17 cellular contexts compared by ENCODE assay signal in the genomic region with DNA sequence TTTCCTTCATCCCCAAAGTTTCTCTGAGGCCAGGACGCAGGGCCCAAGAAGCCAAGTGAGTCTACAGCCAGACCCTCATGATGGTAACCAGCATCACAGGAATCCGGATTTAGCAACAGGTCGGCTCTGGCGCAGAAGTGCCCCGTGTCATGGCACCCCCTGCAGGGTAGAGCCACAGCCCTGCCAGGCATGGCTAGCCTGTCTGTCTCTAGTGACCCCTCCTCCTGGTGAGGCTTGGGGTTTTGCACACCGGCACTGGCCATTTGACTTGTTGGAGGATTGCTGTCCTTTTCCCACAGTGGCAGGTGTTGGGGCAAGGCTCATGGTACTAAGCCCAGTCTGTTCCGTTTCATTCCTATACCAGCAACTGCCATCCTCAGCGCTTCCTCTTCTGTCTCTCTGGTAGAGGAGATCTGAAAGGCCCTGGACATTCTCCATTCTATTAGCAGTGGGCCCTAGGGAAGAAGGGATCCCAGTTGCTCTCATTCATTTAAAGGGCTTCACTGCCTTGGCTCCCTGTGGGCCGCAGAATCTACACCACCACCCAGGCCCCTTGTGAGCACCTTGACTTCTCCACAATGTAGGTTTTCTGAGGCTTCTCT. TPM values are rescaled to one million over a fixed set of nuclear protein-coding genes. Genes with fewer than 3 reads are reported as not detected.
DNase-seq lines count a peak whose midpoint lies in the region; ATAC-seq and TF ChIP-seq lines count a peak whose summit lies in the region.
"Had no signal": no experiment of that assay in that cellular context is flagged by ENCODE, and none has a peak within 500 bp of the region (broad histone marks: within the 10 kb centered on the region; RNA-seq: fewer than 3 reads in every experiment).

No MANE protein-coding gene starts in this region.

- H3K27me3 ChIP-seq in transverse colon, result no peaks in the 10 kb centered on the region
- H3K27me3 ChIP-seq: vagina had no signal

- no peaks in the 10 kb centered on the region for H3K36me3 ChIP-seq in transverse colon
- H3K36me3 ChIP-seq: vagina had no signal

- TF ChIP-seq CTCF in transverse colon (IDR thresholded peaks at IDR 0.05), result no peak

- no peak for DNase-seq in activated naive CD4-positive, alpha-beta T cell treated with anti-CD3 and anti-CD28 coated beads, Interleukin-2, amount 10 ng/mL, durations not matched to agents 7 days and 5 days
- no peak for DNase-seq in activated naive CD4-positive, alpha-beta T cell treated with Interleukin-2 at 50 U/mL for 16 hours
- DNase-seq in T-cell, result no peak
- no peak for DNase-seq in immature natural killer cell
- DNase-seq in posterior vena cava (ENCODE audit: low spot score), result peak; percentile 55
- DNase-seq in NAMALWA (ENCODE audit: low spot score), result no peak
- no peak for DNase-seq in transverse colon
- DNase-seq in NCI-H82 (lab: John Stamatoyannopoulos, UW), result no peak
- DNase-seq: activated CD4-positive, alpha-beta T cell treated with anti-CD3 and anti-CD28 coated beads, Interleukin-2, amount 10 ng/mL, durations not matched to agents 7 days and 5 days; activated CD8-positive, alpha-beta memory T cell treated with anti-CD3 and anti-CD28 coated beads, Interleukin-2, amount 50 U/mL, for 48 hours; activated gamma-delta T cell treated with Interleukin-2 at 50 U/mL for 16 hours; DMS153; mesendoderm; NCI-H1694 treated with DMSO at 0.1 percent for 48 hours had no signal

- H3K4me1 ChIP-seq in transverse colon, result peaks cover 16 to 29% (median 21%) of the 10 kb centered on the region in 4 donors

- H3K4me1 Mint-ChIP-seq in activated naive CD4-positive, alpha-beta T cell treated with anti-CD3 and anti-CD28 coated beads, Interleukin-2, amount 10 ng/mL, durations not matched to agents 7 days and 5 days, result peaks cover 48% of the 10 kb centered on the region
- H3K4me1 Mint-ChIP-seq in T-cell, result peaks cover 28 to 39% (median 38%) of the 10 kb centered on the region in 3 donors
- peaks cover 21 to 29% of the 10 kb centered on the region in 2 donors for H3K4me1 Mint-ChIP-seq in immature natural killer cell

- TF ChIP-seq EP300 in transverse colon (IDR thresholded peaks at IDR 0.05; ENCODE audit: low read depth), result no peak

- CTCF ChIA-PET in activated naive CD4-positive, alpha-beta T cell treated with anti-CD3 and anti-CD28 coated beads, Interleukin-2, amount 10 ng/mL, durations not matched to agents 7 days and 5 days (lab: Charles Lee), result interaction anchor here (4.1 kb wide), 1 partner anchor 10 kb away, joined by 43 read pairs; a partner anchor contains a TSS
- CTCF ChIA-PET in T-cell (lab: Charles Lee), result interaction anchor here in 1 of 2 donors (0.6 kb wide), 1 partner anchor 244 kb away, joined by 11 read pairs; no protein-coding TSS in a partner anchor

- intact Hi-C loops in posterior vena cava (cut with DNase I), result no loop called here
- intact Hi-C loops in transverse colon (cut with DNase I; ENCODE audit: low total_unique reads), result no loop called here

- no peak overlapping the region for H3K4me3 ChIP-seq in transverse colon
- H3K4me3 ChIP-seq: vagina had no signal

- H3K27me3 Mint-ChIP-seq in activated naive CD4-positive, alpha-beta T cell treated with anti-CD3 and anti-CD28 coated beads, Interleukin-2, amount 10 ng/mL, durations not matched to agents 7 days and 5 days, result peaks cover 27% of the 10 kb centered on the region
- H3K27me3 Mint-ChIP-seq in T-cell (no peaks in the 10 kb centered on the region), immature natural killer cell (ENCODE audit: low read depth in 3 of 3) (peaks cover 0 to 14% (median 6%) of the 10 kb centered on the region in 3 donors)
- H3K27me3 Mint-ChIP-seq: activated CD4-positive, alpha-beta T cell treated with anti-CD3 and anti-CD28 coated beads, Interleukin-2, amount 10 ng/mL, durations not matched to agents 7 days and 5 days had no signal

- H3K27ac ChIP-seq in transverse colon, result no peak overlapping the region
- H3K27ac ChIP-seq: vagina had no signal

- 98% methylated on average over 9 of the region's 9 CpGs; no CpG with 5 or more reads in 1 of the 2 donors for WGBS in transverse colon (ENCODE audit: low coverage in 1 of 2), 2 donors

- peaks cover 1% of the 10 kb centered on the region for H3K36me3 Mint-ChIP-seq in activated naive CD4-positive, alpha-beta T cell treated with anti-CD3 and anti-CD28 coated beads, Interleukin-2, amount 10 ng/mL, durations not matched to agents 7 days and 5 days
- H3K36me3 Mint-ChIP-seq in T-cell (no peaks in the 10 kb centered on the region), immature natural killer cell (no peaks in the 10 kb centered on the region)

- POLR2A ChIA-PET in T-cell (lab: Charles Lee), result no interaction called here

- in situ Hi-C loops in transverse colon (cut with MboI; ENCODE audit: low pct_ligation_motif_present in 1 of 4, low pct_unique_long_range_greater_than_20kb in 1 of 4, low sequenced_read_pairs in 3 of 4), result no loop called here

- ATAC-seq in T-cell (replicated peaks in 1 of 4), result no peak

- no peaks in the 10 kb centered on the region for H3K9me3 Mint-ChIP-seq in activated naive CD4-positive, alpha-beta T cell treated with anti-CD3 and anti-CD28 coated beads, Interleukin-2, amount 10 ng/mL, durations not matched to agents 7 days and 5 days
- H3K9me3 Mint-ChIP-seq in T-cell (no peaks in the 10 kb centered on the region), immature natural killer cell (no peaks in the 10 kb centered on the region)
- H3K9me3 Mint-ChIP-seq: activated CD4-positive, alpha-beta T cell treated with anti-CD3 and anti-CD28 coated beads, Interleukin-2, amount 10 ng/mL, durations not matched to agents 7 days and 5 days; dendritic cell treated with granulocyte-macrophage colony-stimulating factor and Interleukin-4, amounts not matched to agents 40 ng/mL and 50 ng/mL, for 4 days had no signal

- no peak overlapping the region for H3K27ac Mint-ChIP-seq in activated naive CD4-positive, alpha-beta T cell treated with anti-CD3 and anti-CD28 coated beads, Interleukin-2, amount 10 ng/mL, durations not matched to agents 7 days and 5 days
- H3K27ac Mint-ChIP-seq in T-cell (no peak overlapping the region), immature natural killer cell (peak overlapping the region in 1 of 6 donors; percentile 35)
- H3K27ac Mint-ChIP-seq: dendritic cell treated with granulocyte-macrophage colony-stimulating factor and Interleukin-4, amounts not matched to agents 40 ng/mL and 50 ng/mL, for 4 days; progenitor cell of endocrine pancreas had no signal

- H3K9me3 ChIP-seq in transverse colon, result no peaks in the 10 kb centered on the region
- H3K9me3 ChIP-seq: vagina had no signal

- H3K4me3 Mint-ChIP-seq in activated naive CD4-positive, alpha-beta T cell treated with anti-CD3 and anti-CD28 coated beads, Interleukin-2, amount 10 ng/mL, durations not matched to agents 7 days and 5 days, result peak overlapping the region; percentile 73
- H3K4me3 Mint-ChIP-seq in T-cell (peak overlapping the region in 2 of 3 donors; percentile 80 to 87), immature natural killer cell (peak overlapping the region; percentile 8 to 84 (median 33))
- H3K4me3 Mint-ChIP-seq: dendritic cell treated with granulocyte-macrophage colony-stimulating factor and Interleukin-4, amounts not matched to agents 40 ng/mL and 50 ng/mL, for 4 days had no signal

- no peak for TF ChIP-seq POLR2A in transverse colon (IDR thresholded peaks at IDR 0.05)

RNA-seq across cellular contexts. Expression of a gene that starts 9.4 kb away (rescaled TPM):
- total RNA-seq in T-cell, result 1 to 10 TPM in 4 of 5 donors, under 1 TPM in 1; 0.44 to 7.5 (median 7.2) TPM
- polyA plus RNA-seq in immature natural killer cell, result under 1 TPM in 1 of 3 donors, not detected in 2; 0.77 TPM
- total RNA-seq in posterior vena cava, result 1 to 10 TPM; 1.5 to 3.9 TPM
- total RNA-seq in transverse colon, result 1 to 10 TPM in 3 of 4 donors, under 1 TPM in 1; 0.60 to 6.7 (median 2.5) TPM

RNA-seq across cellular contexts. Expression of a gene that starts 14.7 kb away (rescaled TPM):
- total RNA-seq in T-cell (under 1 TPM in 3 of 5 donors, not detected in 2; 0.12 to 0.25 (median 0.13) TPM), posterior vena cava (1 to 10 TPM; 7.4 to 9.8 TPM), transverse colon (10 to 100 TPM in 2 of 4 donors, 1 to 10 TPM in 2; 1.5 to 14.2 (median 10.2) TPM)
- polyA plus RNA-seq in immature natural killer cell, result not detected
- total RNA-seq: activated CD4-positive, alpha-beta T cell treated with anti-CD3 and anti-CD28 coated beads, Interleukin-2, amount 10 ng/mL, durations not matched to agents 7 days and 5 days had no signal

RNA-seq across cellular contexts. Expression of a gene that starts 49.6 kb away (rescaled TPM):
- total RNA-seq in T-cell (10 to 100 TPM; 16.2 to 23.4 (median 21.3) TPM), posterior vena cava (10 to 100 TPM; 21.9 to 23.3 TPM), transverse colon (10 to 100 TPM; 18.3 to 58.7 (median 21.0) TPM)
- 10 to 100 TPM; 20.8 to 36.8 (median 35.3) TPM for polyA plus RNA-seq in immature natural killer cell

Comparison
In these comparisons a context has a peak if more than half of its experiments do, and no peak if none do; other contexts are left out.
1. H3K4me3 Mint-ChIP-seq: peak in every context shown above with its lines; median percentile 84 in T-cell; 73 in activated naive CD4-positive, alpha-beta T cell treated with anti-CD3 and anti-CD28 coated beads, Interleukin-2, amount 10 ng/mL, durations not matched to agents 7 days and 5 days; 33 in immature natural killer cell.